16 cellular contexts compared by ENCODE assay signal in the genomic region with DNA sequence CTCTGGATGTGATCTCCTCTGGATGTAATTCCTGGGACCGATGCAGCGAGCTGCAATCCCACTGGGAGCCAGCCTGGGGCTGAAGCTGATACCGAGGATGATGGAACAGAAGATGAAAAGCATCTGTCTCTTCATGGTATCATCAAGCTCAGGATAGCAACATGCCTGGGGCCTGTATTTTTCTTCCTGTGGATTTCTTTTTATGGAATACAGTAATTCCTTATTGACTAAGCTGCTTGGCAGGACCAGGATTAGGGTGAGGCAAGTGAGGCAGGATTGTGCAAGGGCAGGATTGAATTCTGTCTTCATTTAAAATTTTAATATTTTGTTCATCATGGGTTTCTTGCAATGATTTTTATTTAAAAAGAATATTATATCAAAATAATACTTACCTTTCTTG.
"Had no signal": no experiment of that assay in that cellular context is flagged by ENCODE, and none has a peak within 500 bp of the region (broad histone marks: within the 10 kb centered on the region; RNA-seq: fewer than 3 reads in every experiment).

No MANE protein-coding gene starts in this region.

- H2AFZ ChIP-seq: neural progenitor cell had no signal

- ATAC-seq: activated CD4-positive, alpha-beta T cell treated with anti-CD3 and anti-CD28 coated beads for 36 hours; esophagus mucosa had no signal

- H3K4me1 ChIP-seq: neural progenitor cell, prostate gland, transverse colon had no signal

- H3K9me3 ChIP-seq: adrenal gland, prostate gland, transverse colon had no signal

- H3K36me3 ChIP-seq: adrenal gland, neural progenitor cell, prostate gland, transverse colon, WERI-Rb-1 had no signal

- H3K27me3 ChIP-seq: adrenal gland, neural progenitor cell, transverse colon had no signal

- H3K9ac ChIP-seq: neural progenitor cell had no signal

- H3K27ac ChIP-seq: adrenal gland, neural progenitor cell, prostate gland, transverse colon, WERI-Rb-1 had no signal

- DNase-seq: activated CD4-positive, alpha-beta T cell treated with anti-CD3 and anti-CD28 coated beads for 36 hours; activated CD4-positive, alpha-beta T cell treated with anti-CD3 and anti-CD28 coated beads, Interleukin-2, amount 50 U/mL, for 48 hours; activated gamma-delta T cell; adrenal gland; effector CD4-positive, alpha-beta T cell; hypothalamus; islet precursor cell; small intestine; stimulated activated CD4-positive, alpha-beta T cell treated with anti-CD3 and anti-CD28 coated beads, Interleukin-15, amount 100 ng/mL, for 24 hours; stimulated activated CD4-positive, alpha-beta T cell treated with anti-CD3 and anti-CD28 coated beads, Interleukin-2, amount 100 ng/mL, for 48 hours; T-helper 2 cell; transverse colon; WERI-Rb-1 had no signal

- H3K4me2 ChIP-seq: neural progenitor cell had no signal

- H3K4me3 ChIP-seq: adrenal gland, neural progenitor cell, prostate gland, transverse colon had no signal
